Comparison of ENCODE assay signal across 29 cellular contexts in genomic region chr3:185539934-185540333, GRCh38. TPM values are rescaled to one million over a fixed set of nuclear protein-coding genes. Genes with fewer than 3 reads are reported as not detected.
"Had no signal": no experiment of that assay in that cellular context is flagged by ENCODE, and none has a peak within 500 bp of the region (broad histone marks: within the 10 kb centered on the region; RNA-seq: fewer than 3 reads in every experiment).

No MANE protein-coding gene starts in this region.

- DNase-seq: activated CD4-positive, alpha-beta memory T cell treated with anti-CD3 and anti-CD28 coated beads for 36 hours; activated CD4-positive, alpha-beta T cell treated with anti-CD3 and anti-CD28 coated beads, Interleukin-2, amount 10 ng/mL, durations not matched to agents 24 days and 14 days; activated CD4-positive, CD25-positive, alpha-beta regulatory T cell treated with anti-CD3 and anti-CD28 coated beads, Interleukin-2, amount 50 U/mL, for 72 hours; activated CD8-positive, alpha-beta memory T cell treated with anti-CD3 and anti-CD28 coated beads for 24 hours; activated effector memory CD4-positive, alpha-beta T cell treated with anti-CD3 and anti-CD28 coated beads, Interleukin-2, amount 50 U/mL, for 16 hours; activated naive CD4-positive, alpha-beta T cell treated with Interleukin-2 at 50 U/mL for 16 hours; activated naive CD8-positive, alpha-beta T cell treated with anti-CD3 and anti-CD28 coated beads, Interleukin-2, amount 50 U/mL, for 24 hours; activated T-cell treated with anti-CD3 and anti-CD28 coated beads, Interleukin-2, amount 50 U/mL, for 4 hours; amniotic stem cell; body of pancreas; central memory CD4-positive, alpha-beta T cell; NCI-H1105 treated with DMSO at 0.1 percent for 48 hours; NCI-H1436 treated with DMSO at 0.1 percent for 48 hours; NCI-H187; NCI-H2081; NCI-H510A treated with DMSO at 0.1 percent for 48 hours; NCI-H69; NK-92 treated with Interleukin-12 subunit alpha and Interleukin-12 subunit beta, amount 100 ng/mL, for 24 hours; OCI-M1; SHP77; SW 1271 had no signal

- H3K4me2 ChIP-seq: KMS-11 had no signal

- H3K4me3 ChIP-seq: ascending aorta, body of pancreas, SJSA1 had no signal

- H3K27ac Mint-ChIP-seq: activated CD4-positive, alpha-beta memory T cell treated with anti-CD3 and anti-CD28 coated beads for 36 hours; activated CD4-positive, alpha-beta T cell treated with anti-CD3 and anti-CD28 coated beads, Interleukin-2, amount 10 ng/mL, durations not matched to agents 24 days and 14 days; activated naive CD4-positive, alpha-beta T cell treated with anti-CD3 and anti-CD28 coated beads, Interleukin-2, amount 50 U/mL, for 72 hours; activated naive CD8-positive, alpha-beta T cell treated with anti-CD3 and anti-CD28 coated beads, Interleukin-2, amount 50 U/mL, for 24 hours; T-helper 2 cell treated with Interferon-gamma antibody and Interleukin-4, amounts not matched to agents 5 μg/mL and 100 μg/mL, for 36 hours; WTC11 had no signal

- H3K4me1 ChIP-seq: ascending aorta had no signal

- H3K36me3 Mint-ChIP-seq: activated CD4-positive, alpha-beta memory T cell treated with anti-CD3 and anti-CD28 coated beads for 36 hours; WTC11 had no signal

- H3K27me3 ChIP-seq: ascending aorta, body of pancreas, SJSA1 had no signal

- H3K4me3 Mint-ChIP-seq: activated CD4-positive, alpha-beta memory T cell treated with anti-CD3 and anti-CD28 coated beads for 36 hours; activated CD4-positive, alpha-beta T cell treated with anti-CD3 and anti-CD28 coated beads, Interleukin-2, amount 10 ng/mL, durations not matched to agents 24 days and 14 days; activated naive CD8-positive, alpha-beta T cell treated with anti-CD3 and anti-CD28 coated beads, Interleukin-2, amount 50 U/mL, for 24 hours; activated T-cell treated with anti-CD3 and anti-CD28 coated beads, Interleukin-2, amount 50 U/mL, for 4 hours; T-helper 2 cell treated with Interferon-gamma antibody and Interleukin-4, amounts not matched to agents 5 μg/mL and 100 μg/mL, for 36 hours; WTC11 had no signal

- H3K9ac ChIP-seq: KMS-11 had no signal

- H3K9me3 Mint-ChIP-seq: activated CD4-positive, alpha-beta memory T cell treated with anti-CD3 and anti-CD28 coated beads for 36 hours; activated naive CD8-positive, alpha-beta T cell treated with anti-CD3 and anti-CD28 coated beads, Interleukin-2, amount 50 U/mL, for 24 hours; activated T-cell treated with anti-CD3 and anti-CD28 coated beads, Interleukin-2, amount 50 U/mL, for 4 hours; WTC11 had no signal

- ATAC-seq: activated naive CD4-positive, alpha-beta T cell treated with anti-CD3 and anti-CD28 coated beads, Interleukin-2, amount 50 U/mL, for 72 hours; activated naive CD8-positive, alpha-beta T cell treated with anti-CD3 and anti-CD28 coated beads, Interleukin-2, amount 50 U/mL, for 24 hours; activated T-cell treated with anti-CD3 and anti-CD28 coated beads, Interleukin-2, amount 50 U/mL, for 4 hours; body of pancreas; SK-N-SH treated with all-trans-retinoic acid at 6 μM for 48 hours; WTC11 had no signal

- H3K36me3 ChIP-seq: ascending aorta, SJSA1 had no signal

- H3K27me3 Mint-ChIP-seq: activated CD4-positive, alpha-beta memory T cell treated with anti-CD3 and anti-CD28 coated beads for 36 hours had no signal

- H3K9me3 ChIP-seq: ascending aorta, body of pancreas, SJSA1 had no signal

- H3K27ac ChIP-seq: ascending aorta, body of pancreas, KMS-11, SJSA1 had no signal

- H3K4me1 Mint-ChIP-seq: WTC11 had no signal

RNA-seq across cellular contexts. Expression of gene LIPH, which starts 12.5 kb away (rescaled TPM):
- total RNA-seq: activated CD4-positive, alpha-beta memory T cell treated with anti-CD3 and anti-CD28 coated beads for 36 hours; activated CD4-positive, alpha-beta T cell treated with anti-CD3 and anti-CD28 coated beads, Interleukin-2, amount 10 ng/mL, durations not matched to agents 24 days and 14 days; activated naive CD4-positive, alpha-beta T cell treated with anti-CD3 and anti-CD28 coated beads, Interleukin-2, amount 50 U/mL, for 72 hours; T-helper 1 cell treated with Interleukin-12 subunit alpha and Interleukin-12 subunit beta and Interleukin-4 antibody, amounts not matched to agents 30 ng/mL and 1 ng/mL, for 36 hours had no signal
